In the genomic region with DNA sequence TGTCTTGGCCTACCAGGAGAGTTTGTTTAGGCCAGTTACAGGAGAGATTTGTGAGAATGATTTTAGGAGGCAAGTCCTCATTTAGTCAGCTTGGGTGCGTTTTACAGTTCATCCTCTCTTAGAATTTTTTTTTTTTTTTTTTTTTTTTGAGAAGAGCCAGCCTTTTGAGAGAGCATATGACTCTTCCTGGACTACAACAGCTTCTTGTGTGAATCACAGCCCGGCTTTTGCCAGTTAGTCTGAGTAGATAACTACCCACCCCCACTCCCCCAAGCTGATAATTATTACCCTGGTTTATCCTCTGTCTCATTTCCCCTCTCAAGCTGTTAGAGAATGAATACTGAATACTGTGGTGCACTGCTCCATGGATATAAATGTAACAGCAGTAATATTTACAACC, we compare ENCODE assay signal across 9 cellular contexts. TPM values are rescaled to one million over a fixed set of nuclear protein-coding genes. Genes with fewer than 3 reads are reported as not detected.
A peak's percentile ranks its signal among the peaks of the same experiment; 100 is the strongest.
DNase-seq lines count a peak whose midpoint lies in the region; ATAC-seq, FAIRE-seq and TF ChIP-seq lines count a peak whose summit lies in the region.
"Had no signal": no experiment of that assay in that cellular context is flagged by ENCODE, and none has a peak within 500 bp of the region (broad histone marks: within the 10 kb centered on the region; RNA-seq: fewer than 3 reads in every experiment).

No MANE protein-coding gene starts in this region.

- H3K4me1 ChIP-seq in A549, result peaks cover 74% of the 10 kb centered on the region
- H3K4me1 ChIP-seq in GM23248 (ENCODE audit: insufficient read depth), result peaks cover 71% of the 10 kb centered on the region
- H3K4me1 ChIP-seq in trophoblast cell (ENCODE audit: control insufficient read depth in 1 of 2, insufficient read depth in 2 of 2, low read length in 2 of 2), result peaks cover 9 to 18% of the 10 kb centered on the region in 2 experiments

- POLR2A ChIA-PET in A549 (lab: Yijun Ruan, JAX), result interaction anchor here (0.7 to 11.1 kb wide), 10 partner anchors 8 to 111 kb away, joined by 3 to 374 read pairs (median 4); no protein-coding TSS in a partner anchor

- H3K27me3 ChIP-seq in GM23248 (replicated peaks; ENCODE audit: insufficient read depth), result no peaks in the 10 kb centered on the region
- no peaks in the 10 kb centered on the region for H3K27me3 ChIP-seq in trophoblast cell (ENCODE audit: insufficient read depth, low read length)

- H3K79me2 ChIP-seq in GM23248 (ENCODE audit: insufficient read depth) (peaks cover 95% of the 10 kb centered on the region), trophoblast cell (ENCODE audit: control insufficient read depth, insufficient read depth, low read length, poor library complexity) (peaks cover 23% of the 10 kb centered on the region)

- H2BK12ac ChIP-seq in trophoblast cell (ENCODE audit: low read length), result no peak overlapping the region

- no peak overlapping the region for H2AK5ac ChIP-seq in trophoblast cell (ENCODE audit: low read length)

- 0% methylated on average over 2 of the region's 2 CpGs for WGBS in A549 (ENCODE audit: missing lambda C conversion rate)
- WGBS in GM23248 (ENCODE audit: low coverage in 1 of 2, low lambda C conversion rate in 2 of 2, missing lambda C conversion rate in 2 of 2), 2 experiments, result 0% methylated on average over 2 of the region's 2 CpGs
- no CpG with 5 or more reads among the region's 2 CpGs for WGBS in trophoblast cell (ENCODE audit: extremely low coverage, insufficient coverage, insufficient read length)

- FAIRE-seq in A549 (lab: Jason Lieb, UNC), result no peak
- FAIRE-seq: H1 had no signal

- H3K9me3 ChIP-seq in A549 (no peaks in the 10 kb centered on the region), GM23248 (ENCODE audit: low read depth) (no peaks in the 10 kb centered on the region), trophoblast cell (ENCODE audit: insufficient read depth, low read depth, low read length) (no peaks in the 10 kb centered on the region)

- no peak overlapping the region for H4K91ac ChIP-seq in trophoblast cell (ENCODE audit: low read depth, low read length)

- H3K4me2 ChIP-seq in A549 (peak overlapping the region; percentile 96), GM23248 (ENCODE audit: unreplicated experiment) (peak overlapping the region; percentile 100), trophoblast cell (ENCODE audit: low read length) (no peak overlapping the region)

- no peaks in the 10 kb centered on the region for H3K9me2 ChIP-seq in GM23248 (ENCODE audit: insufficient read depth)

- no peak overlapping the region for H2BK120ac ChIP-seq in trophoblast cell (ENCODE audit: insufficient read depth, low read length, poor library complexity)

- H4K8ac ChIP-seq in trophoblast cell (ENCODE audit: low read depth, low read length), result no peak overlapping the region

- CTCF ChIA-PET in A549 (lab: Yijun Ruan, JAX), result interaction anchor here (0.6 to 9.5 kb wide), 12 partner anchors 10 to 387 kb away, joined by 3 to 98 read pairs (median 4); no protein-coding TSS in a partner anchor

- no peak overlapping the region for H2AFZ ChIP-seq in GM23248
- H2AFZ ChIP-seq in trophoblast cell (ENCODE audit: insufficient read depth, low read length, poor library complexity), result no peak overlapping the region

- no peaks in the 10 kb centered on the region for H4K20me1 ChIP-seq in GM23248 (ENCODE audit: insufficient read depth)

- H3K4ac ChIP-seq in trophoblast cell (ENCODE audit: low read depth, low read length), result peak overlapping the region; percentile 97

- TF ChIP-seq EP300 in A549 (IDR thresholded peaks at IDR 0.05), result no peak

- H3K9ac ChIP-seq in GM23248 (peak overlapping the region; percentile 99), trophoblast cell (ENCODE audit: low read length) (no peak overlapping the region)

- peak overlapping the region; percentile 57 for H2BK5ac ChIP-seq in trophoblast cell (ENCODE audit: low read depth, low read length, poor library complexity)

- H3K36me3 ChIP-seq in GM23248 (ENCODE audit: low read depth) (peaks cover 8% of the 10 kb centered on the region), trophoblast cell (ENCODE audit: control insufficient read depth in 1 of 2, insufficient read depth in 2 of 2, low read length in 2 of 2) (peaks cover 7% of the 10 kb centered on the region in 2 experiments)

- TF ChIP-seq POLR2A in A549 (IDR thresholded peaks at IDR 0.05; ENCODE audit: low read length), result no peak

- no peak overlapping the region for H3K23ac ChIP-seq in trophoblast cell (ENCODE audit: low read length)

- no peak overlapping the region for H3K14ac ChIP-seq in trophoblast cell (ENCODE audit: low read length)

- TF ChIP-seq CTCF in A549 (IDR thresholded peaks at IDR 0.05) (no peak), WI38 (IDR thresholded peaks at IDR 0.05; ENCODE audit: low read depth, low read length) (no peak)

- peaks cover 90% of the 10 kb centered on the region for H3F3A ChIP-seq in GM23248 (ENCODE audit: insufficient read depth)

- DNase-seq in A549 (ENCODE audit: low read depth in 1 of 2, low spot score in 1 of 2) (peak in 1 of 2 experiments; percentile 78), GM23248 (peak; percentile 97), fibroblast of gingiva (ENCODE audit: low read depth) (peak; percentile 62), trophoblast cell (peak; percentile 26 to 31)

- no peak overlapping the region for H4K12ac ChIP-seq in trophoblast cell (ENCODE audit: low read depth, low read length)

- peak overlapping the region; percentile 88 to 91 for H3K27ac ChIP-seq in A549
- H3K27ac ChIP-seq in GM23248, result peak overlapping the region; percentile 98
- no peak overlapping the region for H3K27ac ChIP-seq in trophoblast cell (ENCODE audit: low read depth, low read length)

- ATAC-seq in A549 (peak; percentile 8 to 20; a peak in 3 of 6 replicates), HG03460 (IDR thresholded peaks at IDR 0.05; ENCODE audit: unreplicated experiment) (no peak), HG03025 (IDR thresholded peaks at IDR 0.05; ENCODE audit: low FRiP score, unreplicated experiment) (no peak), GM19397 (IDR thresholded peaks at IDR 0.05; ENCODE audit: unreplicated experiment) (no peak)

- peak overlapping the region; percentile 56 for H3K4me3 ChIP-seq in A549
- peak overlapping the region; percentile 89 for H3K4me3 ChIP-seq in GM23248
- peak overlapping the region; percentile 38 for H3K4me3 ChIP-seq in WI38 (ENCODE audit: low read depth, low read length)
- H3K4me3 ChIP-seq in trophoblast cell (ENCODE audit: low read depth, low read length), result no peak overlapping the region

- H3K79me1 ChIP-seq in trophoblast cell (ENCODE audit: low read length), result peaks cover 5% of the 10 kb centered on the region

- TF ChIP-seq RAD21 in A549 (conservative IDR thresholded peaks at IDR 0.05 in 1 of 2, IDR thresholded peaks at IDR 0.05 in 1 of 2), result no peak

- H3K18ac ChIP-seq in trophoblast cell (ENCODE audit: low read length), result no peak overlapping the region

- in situ Hi-C loops in GM23248 (cut with MboI), result loop anchor here (10.0 kb wide), 1 partner anchor 103 kb away; no protein-coding TSS in a partner anchor

TF ChIP-seq in A549, 52 proteins besides CTCF, POLR2A, EP300 and RAD21:
- no peak; the same call in 1 of the 2 replicates for TF ChIP-seq HOXB13 (CRISPR knock-in tag; IDR thresholded peaks at IDR 0.05; ENCODE audit: low read depth)
- no peak for TF ChIP-seq FOSL2 (IDR thresholded peaks at IDR 0.05)
- peak; percentile 35; the same call in 1 of the 2 replicates for TF ChIP-seq FOSL2 (CRISPR knock-in tag; IDR thresholded peaks at IDR 0.05)
- TF ChIP-seq GATA3 (IDR thresholded peaks at IDR 0.05; ENCODE audit: borderline replicate concordance), result no peak

RNA-seq across cellular contexts. Expression of a gene that starts 7.8 kb away (rescaled TPM):
- polyA plus RNA-seq in A549 (2011; rRNA removed), result 68.2 and 88.1 TPM in 2 replicates
- 19.7 and 19.8 TPM in 2 replicates for polyA plus RNA-seq in A549 (2012; cell fraction: cytosol; rRNA removed)
- polyA plus RNA-seq in A549 (2012; cell fraction: nucleus; rRNA removed), result 42.4 and 67.4 TPM in 2 replicates
- 29.5 to 30.2 TPM (median 29.5 TPM) in 3 replicates for polyA plus RNA-seq in A549 (2017; fragmentation: RNase III; extraction: RNeasy Plus Mini Kit Qiagen cat#74134 plus additional on column Dnase treatment)
- 127 and 129 TPM in 2 replicates for polyA minus RNA-seq in A549 (2011; rRNA and poly(A)+ RNA removed)
- 39.0 and 54.4 TPM in 2 replicates for total RNA-seq in GM23248 (2014; rRNA removed; shearing (Covaris generic))
- polyA plus RNA-seq in GM23248 (2016; fragmentation: Nextera tagmentation; extraction: Ambion mirVana), result 36.5 and 37.0 TPM in 2 replicates
- 98.2 and 104 TPM in 2 replicates for polyA plus RNA-seq in trophoblast cell (2013)

Comparison
In these comparisons a context has a peak if more than half of its experiments do, and no peak if none do; other contexts are left out.
1. ATAC-seq: peak in A549 (2 of 2); none in HG03460 (single experiment), HG03025 (single experiment) and GM19397 (single experiment).